2 cellular contexts compared by ENCODE assay signal in genomic region chr9:74674077-74674476, GRCh38.
TF ChIP-seq lines count a peak whose summit lies in the region.

No MANE protein-coding gene starts in this region.

TF ChIP-seq in GM23338, 12 proteins besides CTCF, POLR2A, EP300 and RAD21 (continued from another document):
- TF ChIP-seq, protein P1, sequence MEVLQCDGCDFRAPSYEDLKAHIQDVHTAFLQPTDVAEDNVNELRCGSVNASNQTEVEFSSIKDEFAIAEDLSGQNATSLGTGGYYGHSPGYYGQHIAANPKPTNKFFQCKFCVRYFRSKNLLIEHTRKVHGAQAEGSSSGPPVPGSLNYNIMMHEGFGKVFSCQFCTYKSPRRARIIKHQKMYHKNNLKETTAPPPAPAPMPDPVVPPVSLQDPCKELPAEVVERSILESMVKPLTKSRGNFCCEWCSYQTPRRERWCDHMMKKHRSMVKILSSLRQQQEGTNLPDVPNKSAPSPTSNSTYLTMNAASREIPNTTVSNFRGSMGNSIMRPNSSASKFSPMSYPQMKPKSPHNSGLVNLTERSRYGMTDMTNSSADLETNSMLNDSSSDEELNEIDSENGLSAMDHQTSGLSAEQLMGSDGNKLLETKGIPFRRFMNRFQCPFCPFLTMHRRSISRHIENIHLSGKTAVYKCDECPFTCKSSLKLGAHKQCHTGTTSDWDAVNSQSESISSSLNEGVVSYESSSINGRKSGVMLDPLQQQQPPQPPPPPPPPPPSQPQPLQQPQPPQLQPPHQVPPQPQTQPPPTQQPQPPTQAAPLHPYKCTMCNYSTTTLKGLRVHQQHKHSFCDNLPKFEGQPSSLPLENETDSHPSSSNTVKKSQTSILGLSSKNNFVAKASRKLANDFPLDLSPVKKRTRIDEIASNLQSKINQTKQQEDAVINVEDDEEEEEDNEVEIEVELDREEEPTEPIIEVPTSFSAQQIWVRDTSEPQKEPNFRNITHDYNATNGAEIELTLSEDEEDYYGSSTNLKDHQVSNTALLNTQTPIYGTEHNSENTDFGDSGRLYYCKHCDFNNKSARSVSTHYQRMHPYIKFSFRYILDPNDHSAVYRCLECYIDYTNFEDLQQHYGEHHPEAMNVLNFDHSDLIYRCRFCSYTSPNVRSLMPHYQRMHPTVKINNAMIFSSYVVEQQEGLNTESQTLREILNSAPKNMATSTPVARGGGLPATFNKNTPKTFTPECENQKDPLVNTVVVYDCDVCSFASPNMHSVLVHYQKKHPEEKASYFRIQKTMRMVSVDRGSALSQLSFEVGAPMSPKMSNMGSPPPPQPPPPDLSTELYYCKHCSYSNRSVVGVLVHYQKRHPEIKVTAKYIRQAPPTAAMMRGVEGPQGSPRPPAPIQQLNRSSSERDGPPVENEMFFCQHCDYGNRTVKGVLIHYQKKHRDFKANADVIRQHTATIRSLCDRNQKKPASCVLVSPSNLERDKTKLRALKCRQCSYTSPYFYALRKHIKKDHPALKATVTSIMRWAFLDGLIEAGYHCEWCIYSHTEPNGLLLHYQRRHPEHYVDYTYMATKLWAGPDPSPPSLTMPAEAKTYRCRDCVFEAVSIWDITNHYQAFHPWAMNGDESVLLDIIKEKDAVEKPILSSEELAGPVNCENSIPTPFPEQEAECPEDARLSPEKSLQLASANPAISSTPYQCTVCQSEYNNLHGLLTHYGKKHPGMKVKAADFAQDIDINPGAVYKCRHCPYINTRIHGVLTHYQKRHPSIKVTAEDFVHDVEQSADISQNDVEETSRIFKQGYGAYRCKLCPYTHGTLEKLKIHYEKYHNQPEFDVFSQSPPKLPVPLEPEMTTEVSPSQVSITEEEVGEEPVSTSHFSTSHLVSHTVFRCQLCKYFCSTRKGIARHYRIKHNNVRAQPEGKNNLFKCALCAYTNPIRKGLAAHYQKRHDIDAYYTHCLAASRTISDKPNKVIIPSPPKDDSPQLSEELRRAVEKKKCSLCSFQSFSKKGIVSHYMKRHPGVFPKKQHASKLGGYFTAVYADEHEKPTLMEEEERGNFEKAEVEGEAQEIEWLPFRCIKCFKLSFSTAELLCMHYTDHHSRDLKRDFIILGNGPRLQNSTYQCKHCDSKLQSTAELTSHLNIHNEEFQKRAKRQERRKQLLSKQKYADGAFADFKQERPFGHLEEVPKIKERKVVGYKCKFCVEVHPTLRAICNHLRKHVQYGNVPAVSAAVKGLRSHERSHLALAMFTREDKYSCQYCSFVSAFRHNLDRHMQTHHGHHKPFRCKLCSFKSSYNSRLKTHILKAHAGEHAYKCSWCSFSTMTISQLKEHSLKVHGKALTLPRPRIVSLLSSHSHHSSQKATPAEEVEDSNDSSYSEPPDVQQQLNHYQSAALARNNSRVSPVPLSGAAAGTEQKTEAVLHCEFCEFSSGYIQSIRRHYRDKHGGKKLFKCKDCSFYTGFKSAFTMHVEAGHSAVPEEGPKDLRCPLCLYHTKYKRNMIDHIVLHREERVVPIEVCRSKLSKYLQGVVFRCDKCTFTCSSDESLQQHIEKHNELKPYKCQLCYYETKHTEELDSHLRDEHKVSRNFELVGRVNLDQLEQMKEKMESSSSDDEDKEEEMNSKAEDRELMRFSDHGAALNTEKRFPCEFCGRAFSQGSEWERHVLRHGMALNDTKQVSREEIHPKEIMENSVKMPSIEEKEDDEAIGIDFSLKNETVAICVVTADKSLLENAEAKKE (CRISPR knock-in tag; IDR thresholded peaks at IDR 0.05) = no peak
- no peak for TF ChIP-seq ETS1 (IDR thresholded peaks at IDR 0.05)
- TF ChIP-seq CREB1 (CRISPR knock-in tag; IDR thresholded peaks at IDR 0.05; ENCODE audit: low read depth) = no peak
- TF ChIP-seq JUNB (IDR thresholded peaks at IDR 0.05; ENCODE audit: unreplicated experiment) = no peak

TF ChIP-seq in WTC11, 78 proteins besides CTCF, POLR2A, EP300 and RAD21 (continued from another document):
- TF ChIP-seq, protein P2, sequence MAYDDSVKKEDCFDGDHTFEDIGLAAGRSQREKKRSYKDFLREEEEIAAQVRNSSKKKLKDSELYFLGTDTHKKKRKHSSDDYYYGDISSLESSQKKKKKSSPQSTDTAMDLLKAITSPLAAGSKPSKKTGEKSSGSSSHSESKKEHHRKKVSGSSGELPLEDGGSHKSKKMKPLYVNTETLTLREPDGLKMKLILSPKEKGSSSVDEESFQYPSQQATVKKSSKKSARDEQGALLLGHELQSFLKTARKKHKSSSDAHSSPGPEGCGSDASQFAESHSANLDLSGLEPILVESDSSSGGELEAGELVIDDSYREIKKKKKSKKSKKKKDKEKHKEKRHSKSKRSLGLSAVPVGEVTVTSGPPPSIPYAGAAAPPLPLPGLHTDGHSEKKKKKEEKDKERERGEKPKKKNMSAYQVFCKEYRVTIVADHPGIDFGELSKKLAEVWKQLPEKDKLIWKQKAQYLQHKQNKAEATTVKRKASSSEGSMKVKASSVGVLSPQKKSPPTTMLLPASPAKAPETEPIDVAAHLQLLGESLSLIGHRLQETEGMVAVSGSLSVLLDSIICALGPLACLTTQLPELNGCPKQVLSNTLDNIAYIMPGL (CRISPR knock-in tag; IDR thresholded peaks at IDR 0.05) = no peak
- TF ChIP-seq CREB1 (CRISPR knock-in tag; IDR thresholded peaks at IDR 0.05) (no peak), TP53 (CRISPR knock-in tag; IDR thresholded peaks at IDR 0.05) (no peak)
- TF ChIP-seq, protein P3, sequence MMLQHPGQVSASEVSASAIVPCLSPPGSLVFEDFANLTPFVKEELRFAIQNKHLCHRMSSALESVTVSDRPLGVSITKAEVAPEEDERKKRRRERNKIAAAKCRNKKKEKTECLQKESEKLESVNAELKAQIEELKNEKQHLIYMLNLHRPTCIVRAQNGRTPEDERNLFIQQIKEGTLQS (CRISPR knock-in tag; conservative IDR thresholded peaks at IDR 0.05) = no peak
